Comparison of ENCODE assay signal across 11 cellular contexts in genomic region chr22:46652081-46652929, GRCh38. TPM values are rescaled to one million over a fixed set of nuclear protein-coding genes. Genes with fewer than 3 reads are reported as not detected.
A peak's percentile ranks its signal among the peaks of the same experiment; 100 is the strongest.
DNase-seq lines count a peak whose midpoint lies in the region; ATAC-seq and TF ChIP-seq lines count a peak whose summit lies in the region.
"Had no signal": no experiment of that assay in that cellular context is flagged by ENCODE, and none has a peak within 500 bp of the region (broad histone marks: within the 10 kb centered on the region; RNA-seq: fewer than 3 reads in every experiment).

No MANE protein-coding gene starts in this region.

- H3K4me3 ChIP-seq in brain microvascular endothelial cell (ENCODE audit: low read depth, low read length): peak overlapping the region; percentile 24
- H3K4me3 ChIP-seq in stomach smooth muscle (ENCODE audit: low read length in 2 of 2): peak overlapping the region; percentile 11 to 47
- H3K4me3 ChIP-seq: skin epidermis, thyroid gland had no signal

- H3K9ac ChIP-seq in stomach smooth muscle (ENCODE audit: low read length in 2 of 2): no peak overlapping the region

- DNase-seq in activated CD4-positive, alpha-beta T cell treated with anti-CD3 and anti-CD28 coated beads for 48 hours: peak; percentile 42
- no peak for DNase-seq in activated CD4-positive, alpha-beta T cell treated with anti-CD3 and anti-CD28 coated beads, Interleukin-2, amount 50 U/mL, for 1 hour
- DNase-seq in brain microvascular endothelial cell (peak; percentile 48), left lobe of liver (ENCODE audit: low spot score) (peak; percentile 79), NCI-H82 treated with DMSO at 0.1 percent for 48 hours (lab: John Stamatoyannopoulos, UW; ENCODE audit: unreplicated experiment) (no peak), GDM1 (lab: John Stamatoyannopoulos, UW) (no peak), SK-N-DZ (ENCODE audit: low spot score) (no peak)
- DNase-seq: thyroid gland had no signal

- no peaks in the 10 kb centered on the region for H3K9me3 ChIP-seq in stomach smooth muscle (ENCODE audit: control insufficient read depth in 2 of 2, low read length in 2 of 2)
- H3K9me3 ChIP-seq: thyroid gland had no signal

- ATAC-seq in left lobe of liver: peak; percentile 66
- ATAC-seq: HCT116 had no signal

- no peaks in the 10 kb centered on the region for H3K27me3 ChIP-seq in brain microvascular endothelial cell (replicated peaks)
- H3K27me3 ChIP-seq in stomach smooth muscle (ENCODE audit: control insufficient read depth in 1 of 2, insufficient read depth in 2 of 2, low read length in 2 of 2): no peaks in the 10 kb centered on the region
- H3K27me3 ChIP-seq: thyroid gland had no signal

- H3K36me3 ChIP-seq in brain microvascular endothelial cell (replicated peaks): no peaks in the 10 kb centered on the region
- no peaks in the 10 kb centered on the region for H3K36me3 ChIP-seq in stomach smooth muscle (ENCODE audit: control insufficient read depth in 2 of 2, insufficient read depth in 2 of 2, low read length in 2 of 2)
- H3K36me3 ChIP-seq: thyroid gland had no signal

- in situ Hi-C loops in brain microvascular endothelial cell (cut with HindIII; ENCODE audit: low pct_ligation_motif_present, low sequenced_read_pairs): no loop called here

- no peak for TF ChIP-seq CTCF in brain microvascular endothelial cell (IDR thresholded peaks at IDR 0.05; ENCODE audit: low read depth, low read length, missing control alignments)

- peaks cover 16% of the 10 kb centered on the region for H3K4me1 ChIP-seq in stomach smooth muscle (ENCODE audit: control insufficient read depth, insufficient read depth, low read length)

- H3K27ac ChIP-seq in brain microvascular endothelial cell (no peak overlapping the region), stomach smooth muscle (ENCODE audit: low read length) (peak overlapping the region; percentile 11)
- H3K27ac ChIP-seq: skin epidermis, thyroid gland had no signal

RNA-seq across cellular contexts. Expression of gene GRAMD4, which starts 32.1 kb away (rescaled TPM):
- 42.5 TPM for total RNA-seq in left lobe of liver
- 28.9 and 29.1 TPM in 2 replicates for polyA plus RNA-seq in SK-N-DZ (2014; cell fraction: cytosol; rRNA removed)
- 45.5 and 75.0 TPM in 2 replicates for polyA plus RNA-seq in SK-N-DZ (2014; cell fraction: nucleus; rRNA removed)

Comparison
In these comparisons a context has a peak if more than half of its experiments do, and no peak if none do; other contexts are left out.
1. DNase-seq: peak in activated CD4-positive, alpha-beta T cell treated with anti-CD3 and anti-CD28 coated beads for 48 hours (single experiment), brain microvascular endothelial cell (single experiment) and left lobe of liver (single experiment); none in activated CD4-positive, alpha-beta T cell treated with anti-CD3 and anti-CD28 coated beads, Interleukin-2, amount 50 U/mL, for 1 hour (single experiment), NCI-H82 treated with DMSO at 0.1 percent for 48 hours (single experiment), GDM1 (single experiment) and SK-N-DZ (single experiment).